35 cellular contexts compared by ENCODE assay signal in the genomic region with DNA sequence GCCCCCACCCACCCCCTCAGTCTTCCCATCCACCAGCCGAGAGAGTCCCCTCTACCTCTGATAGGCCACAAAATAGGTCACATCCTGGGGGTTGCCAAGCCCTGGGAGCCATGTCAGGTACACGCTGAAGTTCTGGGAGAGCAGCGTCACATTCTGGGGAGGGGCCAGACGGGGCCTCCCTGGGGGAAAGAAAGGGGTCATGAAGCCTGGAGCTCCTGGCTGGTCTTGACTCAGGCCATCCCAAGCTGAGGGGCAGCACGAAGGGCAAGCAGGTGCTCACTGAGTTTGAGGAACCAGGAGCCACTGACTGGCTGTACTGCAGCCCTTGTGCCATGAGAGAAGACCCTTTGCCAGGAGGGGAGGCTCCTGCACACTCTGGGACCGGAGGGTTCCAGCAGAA. TPM values are rescaled to one million over a fixed set of nuclear protein-coding genes. Genes with fewer than 3 reads are reported as not detected.
"Had no signal": no experiment of that assay in that cellular context is flagged by ENCODE, and none has a peak within 500 bp of the region (broad histone marks: within the 10 kb centered on the region; RNA-seq: fewer than 3 reads in every experiment).

No MANE protein-coding gene starts in this region.

- H3K27me3 Mint-ChIP-seq: naive B cell; progenitor cell of endocrine pancreas; stimulated activated naive B cell treated with anti-CD40 and anti-IgM and Interleukin-4, amounts not matched to agents 10 μg/mL and 1 μg/mL and 100 μg/mL, for 72 hours had no signal

- H3K27ac ChIP-seq: left lung, lower lobe of right lung, neutrophil, right atrium auricular region, stomach, testis, transverse colon, upper lobe of left lung had no signal

- H3K9me3 Mint-ChIP-seq: mesothelial cell of epicardium; naive B cell; nephron; neural crest cell; stimulated activated naive B cell treated with anti-CD40 and anti-IgM and Interleukin-4, amounts not matched to agents 10 μg/mL and 1 μg/mL and 100 μg/mL, for 72 hours had no signal

- H3K4me3 ChIP-seq: left lung, lower lobe of right lung, right atrium auricular region, right lobe of liver, smooth muscle cell, stomach, testis, thyroid gland, transverse colon, upper lobe of left lung had no signal

- H3K27ac Mint-ChIP-seq: mesothelial cell of epicardium had no signal

- ATAC-seq: left colon; stimulated activated naive B cell treated with anti-CD40 and anti-IgM and Interleukin-4, amounts not matched to agents 10 μg/mL and 1 μg/mL and 100 μg/mL, for 72 hours; stimulated activated naive CD8-positive, alpha-beta T cell treated with anti-CD3 and anti-CD28 coated beads, Interleukin-15, Interleukin-2, amounts not matched to agents 100 U/mL and 50 U/mL, for 24 hours had no signal

- H3K4me3 Mint-ChIP-seq: immature natural killer cell, mesothelial cell of epicardium, nephron, neural crest cell had no signal

- H3K4me2 ChIP-seq: smooth muscle cell had no signal

- FAIRE-seq: islet of Langerhans, kidney, urothelium cell line had no signal

- DNase-seq: hypothalamus; immature natural killer cell; kidney; left colon; left lung; lower lobe of right lung; mammary epithelial cell; mesenchymal stem cell; naive B cell; occipital lobe; stimulated activated CD4-positive, alpha-beta T cell treated with anti-CD3 and anti-CD28 coated beads, Interleukin-1b, Interleukin-23, amount 100 ng/mL, for 48 hours; stimulated activated CD4-positive, alpha-beta T cell treated with anti-CD3 and anti-CD28 coated beads, Interleukin-2, amount 100 ng/mL, for 48 hours; stimulated activated CD4-positive, alpha-beta T cell treated with anti-CD3 and anti-CD28 coated beads, Interleukin-4, amount 100 ng/mL, for 4 hours; stimulated activated CD8-positive, alpha-beta memory T cell treated with anti-CD3 and anti-CD28 coated beads, Interleukin-4, amount 100 ng/mL, for 48 hours; stimulated activated naive B cell treated with anti-CD40 and anti-IgM and Interleukin-4, amounts not matched to agents 10 μg/mL and 1 μg/mL and 100 μg/mL, for 72 hours; stimulated activated naive CD8-positive, alpha-beta T cell treated with anti-CD3 and anti-CD28 coated beads, Interleukin-15, Interleukin-2, amounts not matched to agents 100 U/mL and 50 U/mL, for 24 hours; stomach; testis; thyroid gland; transverse colon had no signal

- H3K27me3 ChIP-seq: right atrium auricular region, right lobe of liver, stomach, testis, thyroid gland, transverse colon, upper lobe of left lung had no signal

- H3K4me1 Mint-ChIP-seq: immature natural killer cell, nephron, neural crest cell had no signal

- H3K36me3 Mint-ChIP-seq: immature natural killer cell had no signal

- H3K9me3 ChIP-seq: left lung, lower lobe of right lung, neutrophil, right atrium auricular region, right lobe of liver, stomach, testis, thyroid gland, transverse colon, upper lobe of left lung had no signal

- H3K36me3 ChIP-seq: left lung, lower lobe of right lung, neutrophil, right atrium auricular region, right lobe of liver, stomach, thyroid gland, transverse colon, upper lobe of left lung had no signal

RNA-seq across cellular contexts. Expression of gene IFNLR1, which starts 6.4 kb away (rescaled TPM):
- total RNA-seq: pulmonary artery endothelial cell, skeletal muscle tissue had no signal

RNA-seq across cellular contexts. Expression of gene IL22RA1, which starts 37.7 kb away (rescaled TPM):
- total RNA-seq: mononuclear cell, neural crest cell, occipital lobe, osteocyte, pulmonary artery endothelial cell, skeletal muscle tissue had no signal
